Comparison of ENCODE assay signal across 9 cellular contexts in the genomic region with DNA sequence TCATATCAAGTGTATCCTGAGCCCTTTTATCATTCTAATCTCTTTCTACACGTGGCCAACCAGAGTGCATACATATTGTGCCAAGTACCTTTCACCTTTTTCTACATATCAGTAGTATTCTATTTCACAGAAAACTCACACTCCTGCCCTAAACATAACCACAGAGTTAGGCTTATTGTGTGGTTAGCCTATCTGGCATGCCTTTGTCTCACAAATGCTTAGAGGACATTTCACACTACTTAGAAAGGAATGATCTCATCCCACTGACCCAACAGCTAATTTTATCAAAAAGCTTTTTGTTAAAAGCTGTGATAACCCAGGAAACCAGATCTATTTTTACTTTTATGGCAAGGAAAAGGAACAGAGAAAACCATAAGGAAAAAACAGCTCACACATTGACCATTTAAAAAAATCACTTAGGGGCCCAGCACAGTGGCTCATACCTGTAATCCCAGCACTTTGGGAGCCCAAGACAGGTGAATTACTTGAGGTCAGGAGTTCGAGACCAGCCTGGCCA. TPM values are rescaled to one million over a fixed set of nuclear protein-coding genes. Genes with fewer than 3 reads are reported as not detected.
DNase-seq lines count a peak whose midpoint lies in the region; ATAC-seq, FAIRE-seq and TF ChIP-seq lines count a peak whose summit lies in the region.
"Had no signal": no experiment of that assay in that cellular context is flagged by ENCODE, and none has a peak within 500 bp of the region (broad histone marks: within the 10 kb centered on the region; RNA-seq: fewer than 3 reads in every experiment).

No MANE protein-coding gene starts in this region.

- H3K27me3 ChIP-seq in neural cell (ENCODE audit: insufficient read depth, low read depth, low read length), result no peaks in the 10 kb centered on the region

- no peak for TF ChIP-seq EP300 in neural cell (conservative IDR thresholded peaks at IDR 0.05; ENCODE audit: poor library complexity, severe bottlenecking)

- no peaks in the 10 kb centered on the region for H3K9me3 ChIP-seq in neural cell (ENCODE audit: low read length)

- no peak for TF ChIP-seq RAD21 in neural cell (conservative IDR thresholded peaks at IDR 0.05)

- peak overlapping the region; percentile 1 for H3K27ac ChIP-seq in neural cell (ENCODE audit: low read length)

- peak; percentile 76 for DNase-seq in Daoy (ENCODE audit: low read depth)
- peak; percentile 85 for DNase-seq in RPMI7951 (ENCODE audit: low read depth)
- peak; percentile 75 for DNase-seq in epidermal melanocyte (ENCODE audit: insufficient read length, low spot score)
- DNase-seq in GM12891 (ENCODE audit: insufficient read length, low spot score), result no peak
- no peak for DNase-seq in cerebellar nuclear complex (lab: John Stamatoyannopoulos, UW)
- no peak for DNase-seq in activated gamma-delta T cell (lab: John Stamatoyannopoulos, UW)

- FAIRE-seq in GM12891 (lab: Jason Lieb, UNC), result no peak
- FAIRE-seq: GM18507 had no signal

- TF ChIP-seq POLR2A in GM12891 (IDR thresholded peaks at IDR 0.05; ENCODE audit: low read depth, low read length), result no peak

- TF ChIP-seq CTCF in neural cell (IDR thresholded peaks at IDR 0.05; ENCODE audit: poor library complexity, severe bottlenecking), result no peak

- no peak overlapping the region for H3K4me2 ChIP-seq in neural cell (ENCODE audit: low read length)

- H3K4me3 ChIP-seq in neural cell (ENCODE audit: low read length), result no peak overlapping the region

- no peaks in the 10 kb centered on the region for H3F3A ChIP-seq in neural cell (ENCODE audit: insufficient read depth, low read length, poor library complexity, severe bottlenecking)

- H3K9ac ChIP-seq in neural cell (ENCODE audit: low read length), result no peak overlapping the region

- H2AFZ ChIP-seq in neural cell (ENCODE audit: low read depth, low read length), result no peak overlapping the region

- H3K9me2 ChIP-seq in neural cell (ENCODE audit: insufficient read depth, low read length), result no peaks in the 10 kb centered on the region

- peaks cover 34% of the 10 kb centered on the region for H3K79me2 ChIP-seq in neural cell (replicated peaks; ENCODE audit: insufficient read depth, low read length)

- no peak for ATAC-seq in GM21360 (IDR thresholded peaks at IDR 0.05; ENCODE audit: unreplicated experiment)

- no peaks in the 10 kb centered on the region for H4K20me1 ChIP-seq in neural cell (ENCODE audit: insufficient read depth)

- no peaks in the 10 kb centered on the region for H3K36me3 ChIP-seq in neural cell (ENCODE audit: insufficient read depth, low read length)

TF ChIP-seq in neural cell, 6 proteins besides CTCF, POLR2A, EP300 and RAD21:
- TF ChIP-seq SMC3 (conservative IDR thresholded peaks at IDR 0.05; ENCODE audit: poor library complexity) (no peak), MXI1 (conservative IDR thresholded peaks at IDR 0.05; ENCODE audit: poor library complexity, severe bottlenecking) (no peak), TAF1 (IDR thresholded peaks at IDR 0.05; ENCODE audit: low read depth) (no peak), EZH2 (IDR thresholded peaks at IDR 0.05; ENCODE audit: borderline replicate concordance, insufficient read depth, low read length, poor library complexity, severe bottlenecking) (no peak), POLR2AphosphoS5 (IDR thresholded peaks at IDR 0.05) (no peak)
- TF ChIP-seq, protein P1, sequence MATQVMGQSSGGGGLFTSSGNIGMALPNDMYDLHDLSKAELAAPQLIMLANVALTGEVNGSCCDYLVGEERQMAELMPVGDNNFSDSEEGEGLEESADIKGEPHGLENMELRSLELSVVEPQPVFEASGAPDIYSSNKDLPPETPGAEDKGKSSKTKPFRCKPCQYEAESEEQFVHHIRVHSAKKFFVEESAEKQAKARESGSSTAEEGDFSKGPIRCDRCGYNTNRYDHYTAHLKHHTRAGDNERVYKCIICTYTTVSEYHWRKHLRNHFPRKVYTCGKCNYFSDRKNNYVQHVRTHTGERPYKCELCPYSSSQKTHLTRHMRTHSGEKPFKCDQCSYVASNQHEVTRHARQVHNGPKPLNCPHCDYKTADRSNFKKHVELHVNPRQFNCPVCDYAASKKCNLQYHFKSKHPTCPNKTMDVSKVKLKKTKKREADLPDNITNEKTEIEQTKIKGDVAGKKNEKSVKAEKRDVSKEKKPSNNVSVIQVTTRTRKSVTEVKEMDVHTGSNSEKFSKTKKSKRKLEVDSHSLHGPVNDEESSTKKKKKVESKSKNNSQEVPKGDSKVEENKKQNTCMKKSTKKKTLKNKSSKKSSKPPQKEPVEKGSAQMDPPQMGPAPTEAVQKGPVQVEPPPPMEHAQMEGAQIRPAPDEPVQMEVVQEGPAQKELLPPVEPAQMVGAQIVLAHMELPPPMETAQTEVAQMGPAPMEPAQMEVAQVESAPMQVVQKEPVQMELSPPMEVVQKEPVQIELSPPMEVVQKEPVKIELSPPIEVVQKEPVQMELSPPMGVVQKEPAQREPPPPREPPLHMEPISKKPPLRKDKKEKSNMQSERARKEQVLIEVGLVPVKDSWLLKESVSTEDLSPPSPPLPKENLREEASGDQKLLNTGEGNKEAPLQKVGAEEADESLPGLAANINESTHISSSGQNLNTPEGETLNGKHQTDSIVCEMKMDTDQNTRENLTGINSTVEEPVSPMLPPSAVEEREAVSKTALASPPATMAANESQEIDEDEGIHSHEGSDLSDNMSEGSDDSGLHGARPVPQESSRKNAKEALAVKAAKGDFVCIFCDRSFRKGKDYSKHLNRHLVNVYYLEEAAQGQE (IDR thresholded peaks at IDR 0.05; ENCODE audit: borderline replicate concordance), result no peak

TF ChIP-seq in GM12891, 5 proteins besides CTCF, POLR2A, EP300 and RAD21:
- TF ChIP-seq TAF1 (IDR thresholded peaks at IDR 0.05; ENCODE audit: low read depth, low read length) (no peak), PAX5 (IDR thresholded peaks at IDR 0.05; ENCODE audit: insufficient read depth, low read length, severe bottlenecking) (no peak), SPI1 (IDR thresholded peaks at IDR 0.05; ENCODE audit: low read depth, low read length) (no peak), POU2F2 (IDR thresholded peaks at IDR 0.05; ENCODE audit: low read depth, low read length) (no peak), POLR2AphosphoS5 (IDR thresholded peaks at IDR 0.05; ENCODE audit: low read depth, low read length) (no peak)
TF ChIP-seq in GM12891: peak in this region for 0.

RNA-seq across cellular contexts. Expression of a gene that starts 17.8 kb away (rescaled TPM):
- 27.7 and 30.6 TPM in 2 replicates for total RNA-seq in Daoy (2014; rRNA removed; shearing (Covaris generic))
- 97.6 and 99.2 TPM in 2 replicates for total RNA-seq in RPMI7951 (2014; rRNA removed; shearing (Covaris generic))
- polyA plus RNA-seq in neural cell, result 179 and 186 TPM in 2 replicates
- 208 and 234 TPM in 2 replicates for polyA minus RNA-seq in neural cell
- 74.4 TPM for polyA plus RNA-seq in GM12891 (2012; ENCODE audit: low read depth, missing spikeins)

Comparison
In these comparisons a context has a peak if more than half of its experiments do, and no peak if none do; other contexts are left out.
1. DNase-seq: peak in Daoy (single experiment), RPMI7951 (single experiment) and epidermal melanocyte (single experiment); none in GM12891 (single experiment), cerebellar nuclear complex (0 of 2) and activated gamma-delta T cell (single experiment).